ENCODE assay signal across 9 cellular contexts in the genomic region with DNA sequence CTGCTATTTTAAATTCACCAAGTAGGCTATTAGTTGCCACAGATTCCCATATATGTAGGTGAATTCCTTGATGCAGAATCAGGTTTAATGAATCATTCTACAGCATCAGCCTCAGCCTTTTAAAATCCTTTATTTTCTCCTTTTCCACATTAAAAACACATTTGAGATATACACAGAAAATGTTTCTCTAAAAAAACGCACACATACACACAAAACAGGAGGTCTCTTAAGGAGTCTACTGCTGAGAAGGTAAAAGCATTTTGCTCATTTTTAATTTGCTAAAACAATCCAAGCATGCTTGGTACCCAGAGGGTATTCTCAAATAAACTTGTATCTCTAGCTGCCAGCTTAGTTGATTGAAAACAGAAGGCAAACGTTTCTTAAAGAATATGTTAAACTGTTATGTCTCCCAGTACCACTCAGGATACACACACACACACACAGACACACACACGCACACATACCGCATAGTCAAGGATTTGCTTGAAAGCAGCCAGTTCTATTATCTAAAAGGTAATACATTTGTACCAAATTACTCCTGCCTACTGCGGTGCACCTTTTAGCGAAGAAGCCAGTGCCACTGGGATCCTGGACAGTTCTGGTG.
DNase-seq lines count a peak whose midpoint lies in the region; ATAC-seq and TF ChIP-seq lines count a peak whose summit lies in the region.
"Had no signal": no experiment of that assay in that cellular context is flagged by ENCODE, and none has a peak within 500 bp of the region (broad histone marks: within the 10 kb centered on the region; RNA-seq: fewer than 3 reads in every experiment).

No MANE protein-coding gene starts in this region.

- no peak overlapping the region for H4K5ac ChIP-seq in mesendoderm (ENCODE audit: low read length)

- no peak for TF ChIP-seq POLR2A in transverse colon (IDR thresholded peaks at IDR 0.05)

- DNase-seq in activated naive CD8-positive, alpha-beta T cell treated with anti-CD3 and anti-CD28 coated beads for 36 hours = no peak
- DNase-seq in colonic mucosa (peak; percentile 21), mesendoderm (no peak), transverse colon (no peak), GM19238 (ENCODE audit: insufficient read length, low spot score) (no peak), GM20000 (ENCODE audit: low spot score) (no peak)

- no peak overlapping the region for H3K4me3 ChIP-seq in colonic mucosa
- H3K4me3 ChIP-seq in mesendoderm (ENCODE audit: low read length) = peak overlapping the region; percentile 3
- peak overlapping the region in 2 of 4 donors; percentile 77 to 90 for H3K4me3 ChIP-seq in transverse colon

- no peaks in the 10 kb centered on the region for H3K36me3 Mint-ChIP-seq in activated naive CD8-positive, alpha-beta T cell
- no peaks in the 10 kb centered on the region for H3K36me3 Mint-ChIP-seq in activated naive CD8-positive, alpha-beta T cell treated with anti-CD3 and anti-CD28 coated beads for 36 hours

- H3K79me2 ChIP-seq in mesendoderm (ENCODE audit: control insufficient read depth, insufficient read depth, low read length) = no peaks in the 10 kb centered on the region

- no peaks in the 10 kb centered on the region for H3K79me1 ChIP-seq in mesendoderm (ENCODE audit: low read length)

- H3K27ac Mint-ChIP-seq in activated naive CD8-positive, alpha-beta T cell = no peak overlapping the region
- no peak overlapping the region for H3K27ac Mint-ChIP-seq in activated naive CD8-positive, alpha-beta T cell treated with anti-CD3 and anti-CD28 coated beads for 36 hours

- peaks cover 53% of the 10 kb centered on the region for H3K27me3 Mint-ChIP-seq in activated naive CD8-positive, alpha-beta T cell
- H3K27me3 Mint-ChIP-seq in activated naive CD8-positive, alpha-beta T cell treated with anti-CD3 and anti-CD28 coated beads for 36 hours = peaks cover 86% of the 10 kb centered on the region

- H3K23ac ChIP-seq in mesendoderm (ENCODE audit: low read length) = no peak overlapping the region

- H3K4me1 ChIP-seq in colonic mucosa (no peaks in the 10 kb centered on the region), mesendoderm (ENCODE audit: control insufficient read depth, low read depth, low read length) (peaks cover 17% of the 10 kb centered on the region), transverse colon (peaks cover 0 to 32% (median 15%) of the 10 kb centered on the region in 4 donors)

- H3K4me3 Mint-ChIP-seq in activated naive CD8-positive, alpha-beta T cell = peak overlapping the region; percentile 68
- no peak overlapping the region for H3K4me3 Mint-ChIP-seq in activated naive CD8-positive, alpha-beta T cell treated with anti-CD3 and anti-CD28 coated beads for 36 hours

- H3K9ac ChIP-seq in colonic mucosa (ENCODE audit: low read depth in 2 of 2, low read length in 2 of 2) = no peak overlapping the region
- peak overlapping the region; percentile 39 for H3K9ac ChIP-seq in mesendoderm (ENCODE audit: low read length)

- TF ChIP-seq EP300 in transverse colon (IDR thresholded peaks at IDR 0.05; ENCODE audit: low read depth) = no peak

- no peaks in the 10 kb centered on the region for H3K9me3 Mint-ChIP-seq in activated naive CD8-positive, alpha-beta T cell (ENCODE audit: low read depth)
- H3K9me3 Mint-ChIP-seq in activated naive CD8-positive, alpha-beta T cell treated with anti-CD3 and anti-CD28 coated beads for 36 hours = no peaks in the 10 kb centered on the region

- no peak for ATAC-seq in esophagus mucosa

- TF ChIP-seq CTCF in colonic mucosa (IDR thresholded peaks at IDR 0.05) = no peak
- TF ChIP-seq CTCF in transverse colon (IDR thresholded peaks at IDR 0.05) = no peak
- no peak for TF ChIP-seq CTCF in GM20000 (IDR thresholded peaks at IDR 0.05; ENCODE audit: extremely low read depth, missing control alignments)

- no peak overlapping the region for H2AK5ac ChIP-seq in mesendoderm (ENCODE audit: low read length)

- H4K8ac ChIP-seq in mesendoderm (ENCODE audit: low read depth, low read length) = no peak overlapping the region

- no peak overlapping the region for H2BK5ac ChIP-seq in mesendoderm (ENCODE audit: low read length)

- H3K4ac ChIP-seq in mesendoderm (ENCODE audit: low read depth, low read length) = no peak overlapping the region

- H3K27ac ChIP-seq in colonic mucosa = peak overlapping the region; percentile 55
- H3K27ac ChIP-seq in mesendoderm (ENCODE audit: low read depth, low read length) = no peak overlapping the region
- peak overlapping the region in 3 of 4 donors; percentile 82 to 84 (median 84) for H3K27ac ChIP-seq in transverse colon
- H3K27ac ChIP-seq: neutrophil had no signal

- H3K4me2 ChIP-seq in mesendoderm (ENCODE audit: low read length) = peak overlapping the region; percentile 26

- H3K4me1 Mint-ChIP-seq in activated naive CD8-positive, alpha-beta T cell (ENCODE audit: low read depth) = peaks cover 10% of the 10 kb centered on the region
- peaks cover 12% of the 10 kb centered on the region for H3K4me1 Mint-ChIP-seq in activated naive CD8-positive, alpha-beta T cell treated with anti-CD3 and anti-CD28 coated beads for 36 hours

- H3K27me3 ChIP-seq in colonic mucosa (no peaks in the 10 kb centered on the region), mesendoderm (ENCODE audit: insufficient read depth, low read length, poor library complexity) (no peaks in the 10 kb centered on the region), transverse colon (peaks cover 42% of the 10 kb centered on the region)

- no peak overlapping the region for H3K18ac ChIP-seq in mesendoderm (ENCODE audit: low read length)

- no peak overlapping the region for H2BK120ac ChIP-seq in mesendoderm (ENCODE audit: low read depth, low read length)

- no CpG with 5 or more reads among the region's 6 CpGs for WGBS in mesendoderm (ENCODE audit: extremely low coverage, insufficient coverage, low lambda C conversion rate)
- WGBS in transverse colon (ENCODE audit: low coverage in 1 of 2), 2 donors = 5 to 11% methylated on average over 2 to 6 of the region's 6 CpGs

- no peaks in the 10 kb centered on the region for H3K36me3 ChIP-seq in colonic mucosa
- no peaks in the 10 kb centered on the region for H3K36me3 ChIP-seq in mesendoderm (ENCODE audit: control insufficient read depth, insufficient read depth, low read length)
- H3K36me3 ChIP-seq in transverse colon = no peaks in the 10 kb centered on the region
- H3K36me3 ChIP-seq: neutrophil had no signal

- H2BK15ac ChIP-seq in mesendoderm (replicated peaks; ENCODE audit: low read depth) = no peak overlapping the region

- intact Hi-C loops in colonic mucosa (cut with DNase I) (loop anchor here (2.0 to 10.0 kb wide), 2 partner anchors 106 to 120 kb away; partner anchors contain the start of gene KCTD1), transverse colon (cut with DNase I; ENCODE audit: low total_unique reads) (loop anchor here (10.0 kb wide), 2 partner anchors 100 to 270 kb away; no protein-coding TSS in a partner anchor)

- in situ Hi-C loops in transverse colon (cut with MboI; ENCODE audit: low pct_ligation_motif_present in 1 of 4, low pct_unique_long_range_greater_than_20kb in 1 of 4, low sequenced_read_pairs in 3 of 4) = loop anchor here in 2 of 4 donors (10.0 to 25.0 kb wide), 2 partner anchors 250 to 268 kb away; no protein-coding TSS in a partner anchor

- no peaks in the 10 kb centered on the region for H3K9me3 ChIP-seq in colonic mucosa
- H3K9me3 ChIP-seq in transverse colon = no peaks in the 10 kb centered on the region
- H3K9me3 ChIP-seq: neutrophil had no signal

- H3K56ac ChIP-seq in mesendoderm (ENCODE audit: low read length) = peak overlapping the region; percentile 56
